Comparison of ENCODE assay signal across 15 cellular contexts in genomic region chr1:66022904-66023620, GRCh38.
DNase-seq lines count a peak whose midpoint lies in the region; ATAC-seq, FAIRE-seq and TF ChIP-seq lines count a peak whose summit lies in the region.
"Had no signal": no experiment of that assay in that cellular context is flagged by ENCODE, and none has a peak within 500 bp of the region (broad histone marks: within the 10 kb centered on the region; RNA-seq: fewer than 3 reads in every experiment).

No MANE protein-coding gene starts in this region.

- no TSS peak for BruUV-seq in GM12878 (replicated peaks; lab: Mats Ljungman, UMichigan)

- no peaks in the 10 kb centered on the region for H3K36me3 Mint-ChIP-seq in GM23338 (ENCODE audit: low read depth)
- H3K36me3 Mint-ChIP-seq in activated CD4-positive, alpha-beta T cell treated with anti-CD3 and anti-CD28 coated beads for 36 hours (ENCODE audit: low read depth), result no peaks in the 10 kb centered on the region
- H3K36me3 Mint-ChIP-seq: activated naive CD4-positive, alpha-beta T cell treated with anti-CD3 and anti-CD28 coated beads, Interleukin-2, amount 50 U/mL, for 24 hours; CD8-positive, alpha-beta T cell; IgD-negative memory B cell; memory B cell had no signal

- DNase-seq in GM23338 (ENCODE audit: low spot score) (peak; percentile 70), NAMALWA (ENCODE audit: low spot score) (peak; percentile 6), GM12878 (ENCODE audit: low read depth, low spot score) (no peak), iris pigment epithelial cell (ENCODE audit: low read depth) (peak; percentile 1), HCEC 1CT (no peak), GM10266 (ENCODE audit: extremely low spot score) (no peak)
- DNase-seq in activated CD4-positive, alpha-beta T cell treated with anti-CD3 and anti-CD28 coated beads for 36 hours, result no peak
- DNase-seq: CD8-positive, alpha-beta T cell; hippocampal formation; NCI-H345; ovary; thyroid gland had no signal

- no peak overlapping the region for H3K4me3 Mint-ChIP-seq in GM23338
- H3K4me3 Mint-ChIP-seq in activated CD4-positive, alpha-beta T cell treated with anti-CD3 and anti-CD28 coated beads for 36 hours, result no peak overlapping the region
- H3K4me3 Mint-ChIP-seq: activated naive CD4-positive, alpha-beta T cell treated with anti-CD3 and anti-CD28 coated beads, Interleukin-2, amount 50 U/mL, for 24 hours; CD8-positive, alpha-beta T cell; IgD-negative memory B cell; memory B cell had no signal

- H3K9me3 Mint-ChIP-seq in GM23338, result no peaks in the 10 kb centered on the region; the same call in 2 of the 3 replicates
- no peaks in the 10 kb centered on the region for H3K9me3 Mint-ChIP-seq in activated CD4-positive, alpha-beta T cell treated with anti-CD3 and anti-CD28 coated beads for 36 hours (ENCODE audit: low read depth)
- H3K9me3 Mint-ChIP-seq: CD8-positive, alpha-beta T cell had no signal

- H2AFZ ChIP-seq in GM23338 (no peak overlapping the region), GM12878 (ENCODE audit: control insufficient read depth, low read depth, low read length) (no peak overlapping the region)

- H3K9me2 ChIP-seq in GM23338 (ENCODE audit: insufficient read depth), result no peaks in the 10 kb centered on the region

- RAD21 ChIA-PET in GM12878 (lab: Charles Lee; ENCODE audit: unreplicated experiment), result no interaction called here

- no peak for TF ChIP-seq EP300 in GM12878 (IDR thresholded peaks at IDR 0.05; ENCODE audit: borderline replicate concordance in 1 of 2, control insufficient read depth in 1 of 2, low read depth in 2 of 2, low read length in 2 of 2)

- no peak overlapping the region for H3K4me2 ChIP-seq in GM23338
- H3K4me2 ChIP-seq in GM12878 (ENCODE audit: control insufficient read depth, insufficient read depth), result no peak overlapping the region

- H3K27ac Mint-ChIP-seq in GM23338, result no peak overlapping the region
- no peak overlapping the region for H3K27ac Mint-ChIP-seq in activated CD4-positive, alpha-beta T cell treated with anti-CD3 and anti-CD28 coated beads for 36 hours
- H3K27ac Mint-ChIP-seq: activated naive CD4-positive, alpha-beta T cell treated with anti-CD3 and anti-CD28 coated beads, Interleukin-2, amount 50 U/mL, for 24 hours; CD8-positive, alpha-beta T cell; IgD-negative memory B cell; memory B cell had no signal

- CTCF ChIA-PET in GM12878 (lab: Yijun Ruan, JAX), result no interaction called here
- CTCF ChIA-PET in activated CD4-positive, alpha-beta T cell treated with anti-CD3 and anti-CD28 coated beads for 36 hours (lab: Charles Lee), result interaction anchor here (2.0 kb wide), 1 partner anchor 8 kb away, joined by 6 read pairs; no protein-coding TSS in a partner anchor

- SMC1A ChIA-PET in GM12878 (lab: Charles Lee; ENCODE audit: uncharacterized antibody, unreplicated experiment), result no interaction called here

- H3K9ac ChIP-seq in GM12878 (ENCODE audit: control insufficient read depth, insufficient read depth, low read length), result no peak overlapping the region

- no peaks in the 10 kb centered on the region for H3K27me3 Mint-ChIP-seq in GM23338 (ENCODE audit: insufficient read depth, low read depth, poor library complexity)
- peaks cover 9% of the 10 kb centered on the region for H3K27me3 Mint-ChIP-seq in activated CD4-positive, alpha-beta T cell treated with anti-CD3 and anti-CD28 coated beads for 36 hours
- H3K27me3 Mint-ChIP-seq: IgD-negative memory B cell had no signal

- TF ChIP-seq RAD21 in GM12878 (IDR thresholded peaks at IDR 0.05; ENCODE audit: insufficient read depth, low read depth, low read length), result no peak

- peak; percentile 43; the same call in 2 of the 3 replicates for ATAC-seq in GM23338
- ATAC-seq in GM12878, result no peak
- ATAC-seq in activated CD4-positive, alpha-beta T cell treated with anti-CD3 and anti-CD28 coated beads for 36 hours, result no peak
- ATAC-seq: CD8-positive, alpha-beta T cell had no signal

- no peaks in the 10 kb centered on the region for H3K27me3 ChIP-seq in GM23338 (ENCODE audit: insufficient read depth)
- H3K27me3 ChIP-seq in GM12878 (replicated peaks in 1 of 2; ENCODE audit: control insufficient read depth in 2 of 2, insufficient read depth in 2 of 2, low read length in 1 of 2), result no peaks in the 10 kb centered on the region
- H3K27me3 ChIP-seq: ovary, thyroid gland had no signal

- 36% methylated on average over 2 of the region's 2 CpGs for WGBS in GM12878 (ENCODE audit: insufficient coverage, insufficient replicate concordance, low lambda C conversion rate, missing lambda C conversion rate)

- H4K20me1 ChIP-seq in GM23338 (replicated peaks; ENCODE audit: insufficient read depth) (no peaks in the 10 kb centered on the region; the same call in 1 of the 2 replicates), GM12878 (ENCODE audit: control insufficient read depth, insufficient read depth) (no peaks in the 10 kb centered on the region)

- in situ Hi-C loops in GM12878 (cut with MboI), result no loop called here

- H3K4me3 ChIP-seq in GM23338 (no peak overlapping the region), GM12878 (no peak overlapping the region)
- H3K4me3 ChIP-seq: ovary, thyroid gland had no signal

- no peak for TF ChIP-seq POLR2A in GM12878 (IDR thresholded peaks at IDR 0.05; ENCODE audit: low read depth, low read length)

- intact Hi-C loops in GM12878 (cut with micrococcal nuclease; ENCODE audit: unreplicated experiment), result no loop called here
- intact Hi-C loops in activated CD4-positive, alpha-beta T cell treated with anti-CD3 and anti-CD28 coated beads for 36 hours (cut with DNase I, micrococcal nuclease), result no loop called here

- no peaks in the 10 kb centered on the region for H3K79me2 ChIP-seq in GM23338 (replicated peaks; ENCODE audit: insufficient read depth)
- no peaks in the 10 kb centered on the region for H3K79me2 ChIP-seq in GM12878 (ENCODE audit: control insufficient read depth, insufficient read depth, low read length)

- no peaks in the 10 kb centered on the region for H3K36me3 ChIP-seq in GM23338 (ENCODE audit: insufficient read depth)
- no peaks in the 10 kb centered on the region for H3K36me3 ChIP-seq in GM12878 (ENCODE audit: control insufficient read depth in 2 of 2, insufficient read depth in 2 of 2, low read length in 1 of 2)
- H3K36me3 ChIP-seq: ovary, thyroid gland had no signal

- H3K4me1 ChIP-seq in GM23338 (ENCODE audit: insufficient read depth), result no peaks in the 10 kb centered on the region
- H3K4me1 ChIP-seq in GM12878 (ENCODE audit: control insufficient read depth, insufficient read depth, low read length), result no peaks in the 10 kb centered on the region
- H3K4me1 ChIP-seq: thyroid gland had no signal

- no peaks in the 10 kb centered on the region for H3K4me1 Mint-ChIP-seq in GM23338
- H3K4me1 Mint-ChIP-seq in activated CD4-positive, alpha-beta T cell treated with anti-CD3 and anti-CD28 coated beads for 36 hours, result no peaks in the 10 kb centered on the region
- H3K4me1 Mint-ChIP-seq: activated naive CD4-positive, alpha-beta T cell treated with anti-CD3 and anti-CD28 coated beads, Interleukin-2, amount 50 U/mL, for 24 hours; IgD-negative memory B cell; memory B cell had no signal

- no peaks in the 10 kb centered on the region for H3K9me3 ChIP-seq in GM12878 (replicated peaks; ENCODE audit: control insufficient read depth, insufficient read depth, low read length)
- H3K9me3 ChIP-seq: ovary, thyroid gland had no signal

- TF ChIP-seq CTCF in GM23338 (conservative IDR thresholded peaks at IDR 0.05; ENCODE audit: low read depth in 2 of 2) (no peak), GM12878 (IDR thresholded peaks at IDR 0.05 in 2 of 3, conservative IDR thresholded peaks at IDR 0.05 in 1 of 3; ENCODE audit: control insufficient read depth in 2 of 3, extremely low read depth in 1 of 3, insufficient read depth in 1 of 3, low read depth in 3 of 3, low read length in 3 of 3) (no peak), GM10266 (IDR thresholded peaks at IDR 0.05; ENCODE audit: control insufficient read depth, insufficient read depth, low read depth, missing control alignments) (no peak)

- no peak overlapping the region for H3K27ac ChIP-seq in GM23338 (ENCODE audit: low read depth)
- H3K27ac ChIP-seq in GM12878 (ENCODE audit: control insufficient read depth, insufficient read depth), result no peak overlapping the region
- H3K27ac ChIP-seq: ovary, thyroid gland had no signal

- no peaks in the 10 kb centered on the region for H3F3A ChIP-seq in GM23338 (replicated peaks; ENCODE audit: low read depth)

- no peak for FAIRE-seq in GM12878 (lab: Jason Lieb, UNC)

- POLR2A ChIA-PET in GM12878 (lab: Charles Lee), result no interaction called here
- POLR2A ChIA-PET in activated CD4-positive, alpha-beta T cell treated with anti-CD3 and anti-CD28 coated beads for 36 hours (lab: Charles Lee), result no interaction called here

TF ChIP-seq in GM23338, 12 proteins besides CTCF, POLR2A, EP300 and RAD21 (continues in another document):
- no peak for TF ChIP-seq STAT1 (IDR thresholded peaks at IDR 0.05; ENCODE audit: unreplicated experiment)

TF ChIP-seq in GM12878, 131 proteins besides CTCF, POLR2A, EP300 and RAD21:
- no peak for TF ChIP-seq GATAD2B (conservative IDR thresholded peaks at IDR 0.05; ENCODE audit: low read depth)
- TF ChIP-seq, protein P1, sequence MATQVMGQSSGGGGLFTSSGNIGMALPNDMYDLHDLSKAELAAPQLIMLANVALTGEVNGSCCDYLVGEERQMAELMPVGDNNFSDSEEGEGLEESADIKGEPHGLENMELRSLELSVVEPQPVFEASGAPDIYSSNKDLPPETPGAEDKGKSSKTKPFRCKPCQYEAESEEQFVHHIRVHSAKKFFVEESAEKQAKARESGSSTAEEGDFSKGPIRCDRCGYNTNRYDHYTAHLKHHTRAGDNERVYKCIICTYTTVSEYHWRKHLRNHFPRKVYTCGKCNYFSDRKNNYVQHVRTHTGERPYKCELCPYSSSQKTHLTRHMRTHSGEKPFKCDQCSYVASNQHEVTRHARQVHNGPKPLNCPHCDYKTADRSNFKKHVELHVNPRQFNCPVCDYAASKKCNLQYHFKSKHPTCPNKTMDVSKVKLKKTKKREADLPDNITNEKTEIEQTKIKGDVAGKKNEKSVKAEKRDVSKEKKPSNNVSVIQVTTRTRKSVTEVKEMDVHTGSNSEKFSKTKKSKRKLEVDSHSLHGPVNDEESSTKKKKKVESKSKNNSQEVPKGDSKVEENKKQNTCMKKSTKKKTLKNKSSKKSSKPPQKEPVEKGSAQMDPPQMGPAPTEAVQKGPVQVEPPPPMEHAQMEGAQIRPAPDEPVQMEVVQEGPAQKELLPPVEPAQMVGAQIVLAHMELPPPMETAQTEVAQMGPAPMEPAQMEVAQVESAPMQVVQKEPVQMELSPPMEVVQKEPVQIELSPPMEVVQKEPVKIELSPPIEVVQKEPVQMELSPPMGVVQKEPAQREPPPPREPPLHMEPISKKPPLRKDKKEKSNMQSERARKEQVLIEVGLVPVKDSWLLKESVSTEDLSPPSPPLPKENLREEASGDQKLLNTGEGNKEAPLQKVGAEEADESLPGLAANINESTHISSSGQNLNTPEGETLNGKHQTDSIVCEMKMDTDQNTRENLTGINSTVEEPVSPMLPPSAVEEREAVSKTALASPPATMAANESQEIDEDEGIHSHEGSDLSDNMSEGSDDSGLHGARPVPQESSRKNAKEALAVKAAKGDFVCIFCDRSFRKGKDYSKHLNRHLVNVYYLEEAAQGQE (IDR thresholded peaks at IDR 0.05; ENCODE audit: low read depth, low read length), result peak; percentile 75

Comparison
In these comparisons a context has a peak if more than half of its experiments do, and no peak if none do; other contexts are left out.
1. DNase-seq: peak in GM23338 (single experiment), NAMALWA (single experiment) and iris pigment epithelial cell (single experiment); none in GM12878 (single experiment), HCEC 1CT (single experiment), activated CD4-positive, alpha-beta T cell treated with anti-CD3 and anti-CD28 coated beads for 36 hours (single experiment) and GM10266 (single experiment).